In genomic region chr3:36714343-36714742, GRCh38 we compare ENCODE assay signal across 18 cellular contexts. TPM values are rescaled to one million over a fixed set of nuclear protein-coding genes. Genes with fewer than 3 reads are reported as not detected.
DNase-seq lines count a peak whose midpoint lies in the region; ATAC-seq, FAIRE-seq and TF ChIP-seq lines count a peak whose summit lies in the region.
"Had no signal": no experiment of that assay in that cellular context is flagged by ENCODE, and none has a peak within 500 bp of the region (broad histone marks: within the 10 kb centered on the region; RNA-seq: fewer than 3 reads in every experiment).

No MANE protein-coding gene starts in this region.

- H3K27ac ChIP-seq in ACC112 (ENCODE audit: low read depth, low read length) = no peak overlapping the region
- H3K27ac ChIP-seq in astrocyte (ENCODE audit: low read depth, low read length) = no peak overlapping the region
- H3K27ac ChIP-seq in hepatocyte = peak overlapping the region; percentile 27
- H3K27ac ChIP-seq in prostate gland = no peak overlapping the region
- H3K27ac ChIP-seq: tibial artery had no signal

- peaks cover 9% of the 10 kb centered on the region for H3K4me1 ChIP-seq in ACC112 (ENCODE audit: control insufficient read depth, insufficient read depth, low read length, unreplicated experiment)
- H3K4me1 ChIP-seq in astrocyte (ENCODE audit: insufficient read depth, low read length) = no peaks in the 10 kb centered on the region
- H3K4me1 ChIP-seq in hepatocyte (ENCODE audit: insufficient read depth) = no peaks in the 10 kb centered on the region
- no peaks in the 10 kb centered on the region for H3K4me1 ChIP-seq in prostate gland (replicated peaks)
- H3K4me1 ChIP-seq: tibial artery had no signal

- no peak overlapping the region for H3K4me3 Mint-ChIP-seq in astrocyte (ENCODE audit: unreplicated experiment)
- H3K4me3 Mint-ChIP-seq: activated naive CD4-positive, alpha-beta T cell treated with anti-CD3 and anti-CD28 coated beads, Interleukin-2, amount 50 U/mL, for 24 hours; mesothelial cell of epicardium had no signal

- intact Hi-C loops in prostate gland (cut with DNase I) = no loop called here

- no peak for TF ChIP-seq POLR2A in prostate gland (IDR thresholded peaks at IDR 0.05)

- H3K9me3 ChIP-seq in astrocyte (ENCODE audit: insufficient read depth, low read depth, low read length) (no peaks in the 10 kb centered on the region), hepatocyte (ENCODE audit: low read depth) (no peaks in the 10 kb centered on the region), prostate gland (no peaks in the 10 kb centered on the region)
- H3K9me3 ChIP-seq: tibial artery had no signal

- H3K4me2 ChIP-seq in astrocyte (ENCODE audit: low read length) = no peak overlapping the region
- no peak overlapping the region for H3K4me2 ChIP-seq in hepatocyte

- H3K79me2 ChIP-seq in ACC112 (ENCODE audit: control insufficient read depth, insufficient read depth, low read length, unreplicated experiment) (no peaks in the 10 kb centered on the region), astrocyte (ENCODE audit: insufficient read depth, low read length) (no peaks in the 10 kb centered on the region), hepatocyte (no peaks in the 10 kb centered on the region)

- DNase-seq in HCEC 1CT (peak; percentile 70), astrocyte (ENCODE audit: low read depth) (peak; percentile 30), hepatocyte (ENCODE audit: low spot score) (peak; percentile 38), DMS153 treated with DMSO at 0.1 percent for 48 hours (lab: John Stamatoyannopoulos, UW; ENCODE audit: unreplicated experiment) (no peak), prostate gland (ENCODE audit: low spot score) (no peak)
- DNase-seq: ACHN; activated CD4-positive, alpha-beta T cell treated with anti-CD3 and anti-CD28 coated beads, Interleukin-2, amount 50 U/mL, for 1 hour; effector memory CD4-positive, alpha-beta T cell; NCI-H446 treated with DMSO at 0.1 percent for 48 hours; tibial artery had no signal

- peaks cover under 1% of the 10 kb centered on the region for H3K27me3 Mint-ChIP-seq in astrocyte (ENCODE audit: low read depth, unreplicated experiment)

- H3K4me3 ChIP-seq in ACC112 (ENCODE audit: low read depth, low read length) (no peak overlapping the region), astrocyte (ENCODE audit: insufficient read depth, low read depth, low read length) (no peak overlapping the region), hepatocyte (no peak overlapping the region), prostate gland (no peak overlapping the region)
- H3K4me3 ChIP-seq: tibial artery had no signal

- H3K9ac ChIP-seq in astrocyte (ENCODE audit: low read length) = no peak overlapping the region

- no peaks in the 10 kb centered on the region for H3K9me2 ChIP-seq in hepatocyte (replicated peaks; ENCODE audit: insufficient read depth)

- peak overlapping the region; percentile 26 for H2AFZ ChIP-seq in ACC112 (ENCODE audit: low read length, unreplicated experiment)
- no peak overlapping the region for H2AFZ ChIP-seq in astrocyte (ENCODE audit: low read depth, low read length)
- H2AFZ ChIP-seq in hepatocyte = no peak overlapping the region

- H3K36me3 ChIP-seq in ACC112 (ENCODE audit: insufficient read depth, low read length) (no peaks in the 10 kb centered on the region), astrocyte (ENCODE audit: insufficient read depth, low read length) (no peaks in the 10 kb centered on the region), hepatocyte (replicated peaks; ENCODE audit: insufficient read depth, low read depth) (no peaks in the 10 kb centered on the region), prostate gland (no peaks in the 10 kb centered on the region)
- H3K36me3 ChIP-seq: tibial artery had no signal

- no peak for TF ChIP-seq CTCF in astrocyte (IDR thresholded peaks at IDR 0.05; ENCODE audit: insufficient read depth, low read depth, low read length)
- no peak for TF ChIP-seq CTCF in hepatocyte (IDR thresholded peaks at IDR 0.05; ENCODE audit: poor library complexity)
- TF ChIP-seq CTCF in prostate gland (IDR thresholded peaks at IDR 0.05) = no peak

- H3K9me3 Mint-ChIP-seq in astrocyte (ENCODE audit: unreplicated experiment) = no peaks in the 10 kb centered on the region
- H3K9me3 Mint-ChIP-seq: activated naive CD4-positive, alpha-beta T cell treated with anti-CD3 and anti-CD28 coated beads, Interleukin-2, amount 50 U/mL, for 24 hours; mesothelial cell of epicardium had no signal

- no peaks in the 10 kb centered on the region for H3K36me3 Mint-ChIP-seq in astrocyte (ENCODE audit: low read depth, unreplicated experiment)
- H3K36me3 Mint-ChIP-seq: activated naive CD4-positive, alpha-beta T cell treated with anti-CD3 and anti-CD28 coated beads, Interleukin-2, amount 50 U/mL, for 24 hours; mesothelial cell of epicardium had no signal

- FAIRE-seq in astrocyte (lab: Jason Lieb, UNC) = peak; percentile 17
- FAIRE-seq: D721Med, islet of Langerhans had no signal

- H3K27ac Mint-ChIP-seq in astrocyte (ENCODE audit: unreplicated experiment) = no peak overlapping the region
- H3K27ac Mint-ChIP-seq: activated naive CD4-positive, alpha-beta T cell treated with anti-CD3 and anti-CD28 coated beads, Interleukin-2, amount 50 U/mL, for 24 hours; mesothelial cell of epicardium had no signal

- peaks cover 3% of the 10 kb centered on the region; the same call in 1 of the 2 replicates for H3K27me3 ChIP-seq in ACC112 (ENCODE audit: insufficient read depth, low read length)
- no peaks in the 10 kb centered on the region for H3K27me3 ChIP-seq in astrocyte (ENCODE audit: insufficient read depth, low read length)
- no peaks in the 10 kb centered on the region for H3K27me3 ChIP-seq in hepatocyte
- no peaks in the 10 kb centered on the region for H3K27me3 ChIP-seq in prostate gland (replicated peaks; ENCODE audit: insufficient read depth)
- H3K27me3 ChIP-seq: tibial artery had no signal

- H4K20me1 ChIP-seq in astrocyte (ENCODE audit: insufficient read depth, low read length) = no peaks in the 10 kb centered on the region
- H4K20me1 ChIP-seq in hepatocyte (ENCODE audit: insufficient read depth, poor library complexity, severe bottlenecking) = no peaks in the 10 kb centered on the region

- 48% methylated on average over 5 of the region's 5 CpGs for WGBS in hepatocyte (ENCODE audit: low lambda C conversion rate, missing lambda C conversion rate)
- 63% methylated on average over 5 of the region's 5 CpGs for WGBS in prostate gland

- H3K4me1 Mint-ChIP-seq in astrocyte (ENCODE audit: low read depth, unreplicated experiment) = peaks cover 7% of the 10 kb centered on the region
- H3K4me1 Mint-ChIP-seq: activated naive CD4-positive, alpha-beta T cell treated with anti-CD3 and anti-CD28 coated beads, Interleukin-2, amount 50 U/mL, for 24 hours; mesothelial cell of epicardium had no signal

- no peak for ATAC-seq in GM19035 (IDR thresholded peaks at IDR 0.05; ENCODE audit: unreplicated experiment)
- ATAC-seq in GM21529 (IDR thresholded peaks at IDR 0.05; ENCODE audit: unreplicated experiment) = no peak

RNA-seq across cellular contexts. Expression of gene DCLK3, which starts 50.0 kb away (rescaled TPM):
- not detected in 2 replicates for total RNA-seq in astrocyte
- 0.07 TPM in 1 of 2 replicates, not detected in the other for total RNA-seq in hepatocyte
- polyA plus RNA-seq in hepatocyte = not detected in 2 replicates
- under 1 TPM in 1 of 2 donors, not detected in 1; 0.80 TPM for total RNA-seq in prostate gland
- total RNA-seq: glomerular endothelial cell had no signal

Comparison
In these comparisons a context has a peak if more than half of its experiments do, and no peak if none do; other contexts are left out.
1. DNase-seq: peak in HCEC 1CT (single experiment), astrocyte (single experiment) and hepatocyte (single experiment); none in DMS153 treated with DMSO at 0.1 percent for 48 hours (single experiment) and prostate gland (single experiment).